In the genomic region with DNA sequence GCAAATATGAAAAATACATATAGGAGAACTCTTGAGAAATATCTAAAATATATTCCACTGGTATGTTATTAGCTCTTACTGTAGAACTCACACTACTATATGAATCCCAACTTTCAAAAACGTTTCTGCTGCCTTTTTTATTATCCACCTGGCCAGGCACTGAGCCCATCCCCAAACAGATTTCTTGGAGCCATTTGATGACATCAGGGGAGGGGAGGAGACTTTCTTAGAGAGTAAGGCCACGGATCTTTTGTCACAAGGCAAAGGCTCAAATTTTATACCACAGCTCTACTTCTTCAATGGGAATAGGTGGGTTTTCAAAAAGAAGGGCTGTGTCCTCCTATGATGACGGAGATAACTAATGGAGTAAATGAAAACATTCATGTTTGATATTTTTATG, we compare ENCODE assay signal across 21 cellular contexts.
"Had no signal": no experiment of that assay in that cellular context is flagged by ENCODE, and none has a peak within 500 bp of the region (broad histone marks: within the 10 kb centered on the region; RNA-seq: fewer than 3 reads in every experiment).

No MANE protein-coding gene starts in this region.

- ATAC-seq: activated CD4-positive, CD25-positive, alpha-beta regulatory T cell treated with anti-CD3 and anti-CD28 coated beads, Interleukin-2, amount 50 U/mL, for 24 hours; naive thymus-derived CD8-positive, alpha-beta T cell; sciatic nerve; stimulated activated effector memory CD8-positive, alpha-beta T cell treated with anti-CD3 and anti-CD28 coated beads, Interleukin-12 subunit alpha, Interleukin-12 subunit beta, amount 100 ng/mL, for 72 hours had no signal

- H3K27ac ChIP-seq: ascending aorta, breast epithelium, parathyroid adenoma, testis had no signal

- H3K27ac Mint-ChIP-seq: immature natural killer cell; memory B cell; naive thymus-derived CD8-positive, alpha-beta T cell; stimulated activated effector memory CD8-positive, alpha-beta T cell treated with anti-CD3 and anti-CD28 coated beads, Interleukin-12 subunit alpha, Interleukin-12 subunit beta, amount 100 ng/mL, for 72 hours; type B pancreatic cell had no signal

- H3K4me3 Mint-ChIP-seq: immature natural killer cell; memory B cell; naive thymus-derived CD8-positive, alpha-beta T cell; stimulated activated effector memory CD8-positive, alpha-beta T cell treated with anti-CD3 and anti-CD28 coated beads, Interleukin-12 subunit alpha, Interleukin-12 subunit beta, amount 100 ng/mL, for 72 hours; type B pancreatic cell had no signal

- H3K9me3 ChIP-seq: ascending aorta, breast epithelium, testis had no signal

- H3K4me1 ChIP-seq: ascending aorta, breast epithelium, parathyroid adenoma, testis had no signal

- H3K9ac ChIP-seq: parathyroid adenoma had no signal

- H2AFZ ChIP-seq: parathyroid adenoma had no signal

- DNase-seq: activated CD4-positive, alpha-beta T cell treated with anti-CD3 and anti-CD28 coated beads, Interleukin-2, amount 50 U/mL, for 1 hour; activated CD8-positive, alpha-beta memory T cell treated with anti-CD3 and anti-CD28 coated beads, Interleukin-2, amount 50 U/mL, for 48 hours; activated effector memory CD4-positive, alpha-beta T cell treated with Interleukin-2 at 50 U/mL for 16 hours; activated naive CD4-positive, alpha-beta T cell treated with anti-CD3 and anti-CD28 coated beads, Interleukin-2, amount 50 U/mL, for 16 hours; activated T-cell treated with anti-CD3 and anti-CD28 coated beads, Interleukin-2, amount 50 U/mL, for 48 hours; cortex of kidney; immature natural killer cell; kidney glomerular epithelial cell; naive thymus-derived CD8-positive, alpha-beta T cell; stimulated activated CD4-positive, alpha-beta T cell treated with anti-CD3 and anti-CD28 coated beads, Interleukin-4, amount 100 ng/mL, for 24 hours; T1000; testis had no signal

- H3K4me3 ChIP-seq: ascending aorta, breast epithelium, smooth muscle cell, testis had no signal

- H3K4me1 Mint-ChIP-seq: immature natural killer cell; memory B cell; naive thymus-derived CD8-positive, alpha-beta T cell; stimulated activated effector memory CD8-positive, alpha-beta T cell treated with anti-CD3 and anti-CD28 coated beads, Interleukin-12 subunit alpha, Interleukin-12 subunit beta, amount 100 ng/mL, for 72 hours had no signal

- H3K36me3 Mint-ChIP-seq: immature natural killer cell; memory B cell; naive thymus-derived CD8-positive, alpha-beta T cell; stimulated activated effector memory CD8-positive, alpha-beta T cell treated with anti-CD3 and anti-CD28 coated beads, Interleukin-12 subunit alpha, Interleukin-12 subunit beta, amount 100 ng/mL, for 72 hours; type B pancreatic cell had no signal

- H3K36me3 ChIP-seq: ascending aorta, breast epithelium had no signal

- H3K9me3 Mint-ChIP-seq: memory B cell, type B pancreatic cell had no signal

- H3K27me3 Mint-ChIP-seq: memory B cell, type B pancreatic cell had no signal

- H3K4me2 ChIP-seq: smooth muscle cell had no signal

- H3K27me3 ChIP-seq: ascending aorta, breast epithelium, testis had no signal
